ENCODE assay signal across 8 cellular contexts in the genomic region with DNA sequence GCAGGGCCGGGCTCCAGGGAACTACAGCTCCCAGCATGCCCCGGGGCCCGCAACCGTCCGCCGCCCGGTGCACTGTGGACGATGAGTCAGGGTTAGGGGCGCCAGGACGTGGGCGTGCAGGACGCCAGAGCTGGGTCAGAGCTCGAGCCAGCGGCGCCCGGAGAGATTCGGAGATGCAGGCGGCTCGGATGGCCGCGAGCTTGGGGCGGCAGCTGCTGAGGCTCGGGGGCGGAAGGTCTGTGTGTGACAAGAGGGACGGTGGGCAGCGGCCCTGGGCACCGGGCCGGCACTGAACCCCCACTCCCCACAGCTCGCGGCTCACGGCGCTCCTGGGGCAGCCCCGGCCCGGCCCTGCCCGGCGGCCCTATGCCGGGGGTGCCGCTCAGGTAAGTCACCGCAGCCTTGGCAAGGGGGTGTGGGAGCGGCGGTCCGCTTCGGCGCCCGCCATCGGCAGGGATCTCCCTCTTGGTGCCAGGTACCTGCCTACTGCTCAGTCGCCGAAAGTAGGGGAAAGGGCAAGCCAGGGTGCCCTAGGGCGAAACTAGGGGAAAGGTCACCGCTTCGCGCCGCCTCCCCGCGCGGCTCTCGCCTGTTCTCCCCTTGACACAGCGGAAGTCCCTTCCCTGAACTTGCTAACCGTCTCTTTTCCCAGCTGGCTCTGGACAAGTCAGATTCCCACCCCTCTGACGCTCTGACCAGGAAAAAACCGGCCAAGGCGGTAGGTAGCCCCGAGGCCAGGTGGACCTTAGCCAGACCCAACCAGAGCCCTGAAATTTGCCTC. TPM values are rescaled to one million over a fixed set of nuclear protein-coding genes. Genes with fewer than 3 reads are reported as not detected.
DNase-seq lines count a peak whose midpoint lies in the region; ATAC-seq lines count a peak whose summit lies in the region.

A gene (plus strand): TSS at position 127 of the 781 bp plus-strand sequence. CDS start 47 bp downstream, at position 174.
A gene (minus strand): TSS at position 25 of the 781 bp plus-strand sequence.

- H2BK5ac ChIP-seq in mesendoderm (ENCODE audit: low read length), result no peak within 1 kb of the TSS

- no peak within 1 kb of the TSS for H4K8ac ChIP-seq in mesendoderm (ENCODE audit: low read depth, low read length)

- peak within 1 kb of the TSS; percentile 83 for H3K4me2 ChIP-seq in mesendoderm (ENCODE audit: low read length)

- peak; percentile 59 for ATAC-seq in HG03045 (IDR thresholded peaks at IDR 0.05; ENCODE audit: unreplicated experiment)

- peak within 1 kb of the TSS; percentile 50 for H3K27ac ChIP-seq in mesendoderm (ENCODE audit: low read depth, low read length)

- no peak within 1 kb of the TSS for H2BK15ac ChIP-seq in mesendoderm (replicated peaks; ENCODE audit: low read depth)

- H3K56ac ChIP-seq in mesendoderm (ENCODE audit: low read length), result peak within 1 kb of the TSS; percentile 90

- H3K18ac ChIP-seq in mesendoderm (ENCODE audit: low read length), result no peak within 1 kb of the TSS

- H3K9me3 ChIP-seq in endocrine pancreas (ENCODE audit: control insufficient read depth, low read length), result no peaks in the 10 kb centered on the region

- H3K27me3 ChIP-seq in endocrine pancreas (ENCODE audit: control insufficient read depth, insufficient read depth, low read length) (no peaks in the 10 kb centered on the region), mesendoderm (ENCODE audit: insufficient read depth, low read length, poor library complexity) (no peaks in the 10 kb centered on the region)

- no CpG with 5 or more reads among the region's 63 CpGs for WGBS in mesendoderm (ENCODE audit: extremely low coverage, insufficient coverage, low lambda C conversion rate)

- H3K79me2 ChIP-seq in mesendoderm (ENCODE audit: control insufficient read depth, insufficient read depth, low read length), result peaks cover 7% of the 10 kb centered on the region

- no peak within 1 kb of the TSS for H2BK120ac ChIP-seq in mesendoderm (ENCODE audit: low read depth, low read length)

- H3K9ac ChIP-seq in endocrine pancreas (ENCODE audit: control insufficient read depth, insufficient read depth, low read length) (peak within 1 kb of the TSS; percentile 74), mesendoderm (ENCODE audit: low read length) (peak within 1 kb of the TSS; percentile 70)

- H2AK5ac ChIP-seq in mesendoderm (ENCODE audit: low read length), result peak within 1 kb of the TSS; percentile 6

- no peaks in the 10 kb centered on the region for H3K4me1 ChIP-seq in endocrine pancreas (ENCODE audit: control insufficient read depth, insufficient read depth, low read length)
- H3K4me1 ChIP-seq in mesendoderm (ENCODE audit: control insufficient read depth, low read depth, low read length), result peaks cover 14% of the 10 kb centered on the region

- H4K5ac ChIP-seq in mesendoderm (ENCODE audit: low read length), result peak within 1 kb of the TSS; percentile 50

- H3K36me3 ChIP-seq in endocrine pancreas (ENCODE audit: control insufficient read depth, insufficient read depth, low read length) (peaks cover 7% of the 10 kb centered on the region), mesendoderm (ENCODE audit: control insufficient read depth, insufficient read depth, low read length) (peaks cover 10% of the 10 kb centered on the region)

- H3K23ac ChIP-seq in mesendoderm (ENCODE audit: low read length), result no peak within 1 kb of the TSS

- peaks cover 5% of the 10 kb centered on the region for H3K79me1 ChIP-seq in mesendoderm (ENCODE audit: low read length)

- DNase-seq in NCI-H2029 treated with DMSO at 0.1 percent for 48 hours (lab: John Stamatoyannopoulos, UW) (peak; percentile 14), NCI-H2029 (lab: John Stamatoyannopoulos, UW) (no peak), NOMO-1 treated with DMSO at 0.1 percent for 48 hours (lab: John Stamatoyannopoulos, UW; ENCODE audit: unreplicated experiment) (peak; percentile 78), mesendoderm (peak; percentile 90)
- peak; percentile 55 for DNase-seq in activated CD8-positive, alpha-beta memory T cell treated with anti-CD3 and anti-CD28 coated beads, Interleukin-2, amount 50 U/mL, for 1 hour (ENCODE audit: extremely low read depth)
- DNase-seq in stimulated activated CD8-positive, alpha-beta memory T cell treated with anti-CD3 and anti-CD28 coated beads, Interleukin-15, amount 100 ng/mL, for 24 hours (ENCODE audit: low read depth), result peak; percentile 60

- peak within 1 kb of the TSS; percentile 23 for H3K4ac ChIP-seq in mesendoderm (ENCODE audit: low read depth, low read length)

- peak within 1 kb of the TSS; percentile 57 for H3K4me3 ChIP-seq in endocrine pancreas (ENCODE audit: control insufficient read depth, insufficient read depth, low read length)
- peak within 1 kb of the TSS; percentile 40 for H3K4me3 ChIP-seq in mesendoderm (ENCODE audit: low read length)

RNA-seq across cellular contexts. Expression of the first gene that starts in this region (rescaled TPM):
- 129 TPM for polyA plus RNA-seq in mesendoderm (2013, experiment 1 of 2)
- 129 TPM for polyA plus RNA-seq in mesendoderm (2013, experiment 2 of 2)

RNA-seq across cellular contexts. Expression of the second gene that starts in this region (rescaled TPM):
- 15.9 TPM for polyA plus RNA-seq in mesendoderm (2013, experiment 1 of 2)
- 14.2 TPM for polyA plus RNA-seq in mesendoderm (2013, experiment 2 of 2)
